ENCODE assay signal across 9 cellular contexts in genomic region chr18:23401400-23402347, GRCh38. TPM values are rescaled to one million over a fixed set of nuclear protein-coding genes. Genes with fewer than 3 reads are reported as not detected.
DNase-seq lines count a peak whose midpoint lies in the region; ATAC-seq and TF ChIP-seq lines count a peak whose summit lies in the region.
"Had no signal": no experiment of that assay in that cellular context is flagged by ENCODE, and none has a peak within 500 bp of the region (broad histone marks: within the 10 kb centered on the region; RNA-seq: fewer than 3 reads in every experiment).

No MANE protein-coding gene starts in this region.

- BruUV-seq in Calu3 (replicated peaks; lab: Mats Ljungman, UMichigan), result no TSS peak

- CTCF ChIA-PET in Calu3 (lab: Charles Lee), result interaction anchor here (0.9 to 1.2 kb wide), 2 partner anchors 10 to 11 kb away, joined by 3 read pairs; no protein-coding TSS in a partner anchor

- H3K27me3 Mint-ChIP-seq in Calu3 (ENCODE audit: unreplicated experiment) (no peaks in the 10 kb centered on the region), chondrocyte (ENCODE audit: low read depth) (no peaks in the 10 kb centered on the region)
- H3K27me3 Mint-ChIP-seq: central memory CD8-positive, alpha-beta T cell had no signal

- peaks cover 32% of the 10 kb centered on the region for H3K4me1 Mint-ChIP-seq in Calu3 (ENCODE audit: low read depth, unreplicated experiment)
- peaks cover 32% of the 10 kb centered on the region for H3K4me1 Mint-ChIP-seq in chondrocyte (ENCODE audit: low read depth)

- H3K36me3 Mint-ChIP-seq in Calu3 (ENCODE audit: insufficient read depth, unreplicated experiment) (no peaks in the 10 kb centered on the region), chondrocyte (ENCODE audit: low read depth) (peaks cover 7% of the 10 kb centered on the region)

- H3K4me1 ChIP-seq in mesodermal cell (ENCODE audit: control insufficient read depth, insufficient read depth, low read length, poor library complexity, severe bottlenecking), result peaks cover 15% of the 10 kb centered on the region
- no peaks in the 10 kb centered on the region for H3K4me1 ChIP-seq in effector memory CD4-positive, alpha-beta T cell (ENCODE audit: control insufficient read depth, insufficient read depth, low read length, poor library complexity, severe bottlenecking)

- 45 to 97% methylated on average over 4 to 7 of the region's 10 CpGs for WGBS in mesodermal cell (ENCODE audit: insufficient coverage in 2 of 2), 2 experiments

- H3K36me3 ChIP-seq in mesodermal cell (ENCODE audit: control insufficient read depth, insufficient read depth, low read length), result peaks cover 2% of the 10 kb centered on the region
- no peaks in the 10 kb centered on the region for H3K36me3 ChIP-seq in effector memory CD4-positive, alpha-beta T cell (ENCODE audit: control insufficient read depth, insufficient read depth, low read length)

- TF ChIP-seq CTCF in Calu3 (IDR thresholded peaks at IDR 0.05; ENCODE audit: unreplicated experiment), result no peak
- TF ChIP-seq CTCF in chondrocyte (IDR thresholded peaks at IDR 0.05), result no peak

- H3K4me3 Mint-ChIP-seq in Calu3 (ENCODE audit: low read depth, unreplicated experiment) (no peak overlapping the region), chondrocyte (ENCODE audit: unreplicated experiment) (no peak overlapping the region)
- H3K4me3 Mint-ChIP-seq: central memory CD8-positive, alpha-beta T cell had no signal

- ATAC-seq in HG02588 (IDR thresholded peaks at IDR 0.05; ENCODE audit: unreplicated experiment), result no peak

- DNase-seq in Calu3, result peak; percentile 38
- peak; percentile 97 for DNase-seq in NCI-H146 (lab: John Stamatoyannopoulos, UW)
- no peak for DNase-seq in chondrocyte (ENCODE audit: low spot score)
- no peak for DNase-seq in AML-193 (lab: John Stamatoyannopoulos, UW)
- DNase-seq in effector memory CD4-positive, alpha-beta T cell, result no peak
- no peak for DNase-seq in cerebellar nuclear complex (lab: John Stamatoyannopoulos, UW)

- H3K4me3 ChIP-seq in mesodermal cell (ENCODE audit: extremely low read depth, insufficient read depth, low read length, poor library complexity, severe bottlenecking), result no peak overlapping the region
- no peak overlapping the region for H3K4me3 ChIP-seq in effector memory CD4-positive, alpha-beta T cell (ENCODE audit: insufficient read depth, low read depth, low read length, poor library complexity, severe bottlenecking)

- H3K9me3 ChIP-seq in mesodermal cell (ENCODE audit: control insufficient read depth, low read length), result no peaks in the 10 kb centered on the region
- H3K9me3 ChIP-seq in effector memory CD4-positive, alpha-beta T cell (ENCODE audit: control insufficient read depth, low read length), result no peaks in the 10 kb centered on the region

- H3K27ac Mint-ChIP-seq in Calu3 (ENCODE audit: unreplicated experiment) (peak overlapping the region; percentile 52), chondrocyte (ENCODE audit: unreplicated experiment) (peak overlapping the region; percentile 67)

- H3K27me3 ChIP-seq in effector memory CD4-positive, alpha-beta T cell (replicated peaks; ENCODE audit: control insufficient read depth, insufficient read depth, low read length, poor library complexity, severe bottlenecking), result no peaks in the 10 kb centered on the region

- H3K27ac ChIP-seq in mesodermal cell (ENCODE audit: low read depth, low read length, severe bottlenecking), result peak overlapping the region; percentile 94
- H3K27ac ChIP-seq in effector memory CD4-positive, alpha-beta T cell (ENCODE audit: insufficient read depth, low read length, poor library complexity, severe bottlenecking), result no peak overlapping the region

- intact Hi-C loops in Calu3 (cut with micrococcal nuclease; ENCODE audit: unreplicated experiment), result loop anchor here (10.0 kb wide), 1 partner anchor 587 kb away; no protein-coding TSS in a partner anchor

- H3K9me3 Mint-ChIP-seq in Calu3 (ENCODE audit: low read depth, unreplicated experiment), result no peaks in the 10 kb centered on the region
- no peaks in the 10 kb centered on the region for H3K9me3 Mint-ChIP-seq in chondrocyte (ENCODE audit: low read depth)
- H3K9me3 Mint-ChIP-seq: central memory CD8-positive, alpha-beta T cell had no signal

RNA-seq across cellular contexts. Expression of gene RIOK3, which starts 51.4 kb away (rescaled TPM):
- total RNA-seq in Calu3 (2022), result 91.1 and 96.7 TPM in 2 replicates
- 50.3 to 51.5 TPM (median 51.4 TPM) in 3 replicates for total RNA-seq in chondrocyte
- 58.3 TPM for polyA plus RNA-seq in mesodermal cell (2013, experiment 1 of 2)
- polyA plus RNA-seq in mesodermal cell (2013, experiment 2 of 2), result 53.9 TPM

Comparison
In these comparisons a context has a peak if more than half of its experiments do, and no peak if none do; other contexts are left out.
1. DNase-seq: peak in Calu3 (single experiment) and NCI-H146 (single experiment); none in chondrocyte (single experiment), AML-193 (0 of 2), effector memory CD4-positive, alpha-beta T cell (0 of 3) and cerebellar nuclear complex (0 of 2).